In the genomic region with DNA sequence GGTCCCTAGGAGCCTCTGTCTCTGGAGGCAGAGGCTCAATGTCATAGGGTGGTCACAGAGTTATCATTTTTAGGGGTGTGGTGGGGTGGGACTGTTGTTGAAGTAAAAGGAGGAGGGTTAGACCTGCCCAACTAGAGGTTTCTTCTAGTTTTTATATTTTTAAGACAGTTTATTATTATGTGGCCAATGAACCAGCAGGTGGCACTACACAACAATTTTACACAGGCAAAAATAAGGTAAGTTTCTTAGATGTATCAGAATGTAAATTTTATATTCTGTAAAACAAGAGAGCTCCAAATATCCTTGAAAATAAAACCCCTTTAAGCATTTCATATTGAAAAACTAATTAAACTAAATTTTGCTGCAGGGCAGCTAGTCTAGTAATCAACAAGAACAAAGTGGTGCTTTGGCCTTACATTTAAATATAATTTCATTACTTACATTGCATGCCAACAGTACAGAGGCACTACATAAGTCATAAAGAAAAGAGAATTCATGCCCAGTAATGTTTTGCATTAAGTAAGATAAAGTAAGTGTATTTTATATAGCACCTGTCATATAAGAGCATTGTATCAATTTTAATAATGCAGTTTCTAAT, we compare ENCODE assay signal across 8 cellular contexts. TPM values are rescaled to one million over a fixed set of nuclear protein-coding genes. Genes with fewer than 3 reads are reported as not detected.
A peak's percentile ranks its signal among the peaks of the same experiment; 100 is the strongest.
DNase-seq lines count a peak whose midpoint lies in the region; ATAC-seq and TF ChIP-seq lines count a peak whose summit lies in the region.

No MANE protein-coding gene starts in this region.

- H3K9ac ChIP-seq in HCT116 (ENCODE audit: low read length) (no peak overlapping the region), OCI-LY1 (ENCODE audit: low read length) (no peak overlapping the region)

- CTCF ChIA-PET in HCT116 (lab: Charles Lee), result interaction anchor here (0.7 to 1.5 kb wide), 8 partner anchors 13 to 1294 kb away, joined by 3 to 4 read pairs (median 4); no protein-coding TSS in a partner anchor

- H3F3A ChIP-seq in OCI-LY1 (ENCODE audit: insufficient read depth, low read length), result no peaks in the 10 kb centered on the region

- RAD21 ChIA-PET in HCT116 (lab: Charles Lee; ENCODE audit: low non-redundant PET in 1 of 2, low total read pairs in 2 of 2, uncharacterized antibody in 2 of 2, unreplicated experiment in 2 of 2), result no interaction called here

- H3K27me3 Mint-ChIP-seq in chondrocyte (ENCODE audit: low read depth), result no peaks in the 10 kb centered on the region
- H3K27me3 Mint-ChIP-seq in mesothelial cell of epicardium (ENCODE audit: low read depth), result no peaks in the 10 kb centered on the region

- no peaks in the 10 kb centered on the region for H3K9me3 Mint-ChIP-seq in chondrocyte (ENCODE audit: low read depth)
- no peaks in the 10 kb centered on the region for H3K9me3 Mint-ChIP-seq in mesothelial cell of epicardium

- H4K20me1 ChIP-seq in HCT116 (ENCODE audit: insufficient read depth), result no peaks in the 10 kb centered on the region
- no peaks in the 10 kb centered on the region for H4K20me1 ChIP-seq in OCI-LY1 (ENCODE audit: insufficient read depth, low read length)

- H3K9me3 ChIP-seq in HCT116 (ENCODE audit: control insufficient read depth in 1 of 2, insufficient read depth in 1 of 2, low read depth in 1 of 2, low read length in 2 of 2) (no peaks in the 10 kb centered on the region), OCI-LY1 (ENCODE audit: low read length) (no peaks in the 10 kb centered on the region)

- POLR2A ChIA-PET in HCT116 (lab: Charles Lee), result no interaction called here

- no peaks in the 10 kb centered on the region for H3K4me1 ChIP-seq in HCT116 (ENCODE audit: control insufficient read depth in 1 of 2, insufficient read depth in 2 of 2, low read length in 2 of 2)
- no peaks in the 10 kb centered on the region for H3K4me1 ChIP-seq in OCI-LY1 (ENCODE audit: insufficient read depth, low read length, severe bottlenecking)

- no peak overlapping the region for H3K4me3 ChIP-seq in HCT116 (replicated peaks in 1 of 2; ENCODE audit: low read depth in 1 of 2, low read length in 2 of 2)
- H3K4me3 ChIP-seq in OCI-LY1 (ENCODE audit: low read depth, low read length, poor library complexity, severe bottlenecking), result no peak overlapping the region

- TF ChIP-seq RAD21 in HCT116 (IDR thresholded peaks at IDR 0.05; ENCODE audit: low read depth), result peak; percentile 75

- H3K4me1 Mint-ChIP-seq in chondrocyte (ENCODE audit: low read depth) (peaks cover 26% of the 10 kb centered on the region), mesothelial cell of epicardium (peaks cover 3% of the 10 kb centered on the region)

- H3K27ac Mint-ChIP-seq in chondrocyte (ENCODE audit: unreplicated experiment) (no peak overlapping the region), mesothelial cell of epicardium (no peak overlapping the region)

- BruUV-seq in HCT116 (replicated peaks; lab: Mats Ljungman, UMichigan), result no TSS peak

- TF ChIP-seq POLR2A in HCT116 (IDR thresholded peaks at IDR 0.05; ENCODE audit: borderline replicate concordance, extremely low read depth, insufficient read depth, insufficient read length), result no peak

- H3K9me2 ChIP-seq in HCT116 (ENCODE audit: insufficient read depth) (0 out of 2 replicates have a peak, but pooled peaks cover 3% of the 10 kb centered on the region), OCI-LY1 (ENCODE audit: low read depth, low read length) (no peaks in the 10 kb centered on the region)

- H3K4me2 ChIP-seq in HCT116 (ENCODE audit: low read length) (no peak overlapping the region), OCI-LY1 (ENCODE audit: low read length) (no peak overlapping the region)

- H2AFZ ChIP-seq in HCT116 (ENCODE audit: low read depth, low read length, poor library complexity, severe bottlenecking), result no peak overlapping the region
- H2AFZ ChIP-seq in OCI-LY1 (ENCODE audit: low read length), result no peak overlapping the region

- H3K4me3 Mint-ChIP-seq in chondrocyte (ENCODE audit: unreplicated experiment) (no peak overlapping the region), mesothelial cell of epicardium (no peak overlapping the region)

- no peaks in the 10 kb centered on the region for H3K36me3 ChIP-seq in HCT116 (ENCODE audit: control insufficient read depth in 1 of 2, insufficient read depth in 2 of 2, low read length in 2 of 2)
- H3K36me3 ChIP-seq in OCI-LY1 (ENCODE audit: insufficient read depth, low read length), result no peaks in the 10 kb centered on the region

- peaks cover 8% of the 10 kb centered on the region for H3K36me3 Mint-ChIP-seq in chondrocyte (ENCODE audit: low read depth)
- no peaks in the 10 kb centered on the region for H3K36me3 Mint-ChIP-seq in mesothelial cell of epicardium

- ATAC-seq in HCT116, result peak; percentile 64
- ATAC-seq in HG03460 (IDR thresholded peaks at IDR 0.05; ENCODE audit: unreplicated experiment), result no peak

- DNase-seq in NCI-H2227 (lab: John Stamatoyannopoulos, UW; ENCODE audit: unreplicated experiment), result peak; percentile 13
- DNase-seq in NCI-H2227 treated with DMSO at 0.1 percent for 48 hours (lab: John Stamatoyannopoulos, UW), result no peak
- DNase-seq in HCT116 (ENCODE audit: low read depth, low spot score), result peak; percentile 29
- no peak for DNase-seq in chondrocyte (ENCODE audit: low spot score)
- no peak for DNase-seq in mesothelial cell of epicardium (ENCODE audit: low spot score in 2 of 2, unreplicated experiment in 2 of 2)
- no peak for DNase-seq in ureter (ENCODE audit: low spot score)

- intact Hi-C loops in HCT116 (cut with micrococcal nuclease), result loop anchor here (1.0 to 10.0 kb wide), 6 partner anchors 455 to 1465 kb away; no protein-coding TSS in a partner anchor

- H3K27ac ChIP-seq in HCT116 (ENCODE audit: low read depth, low read length), result no peak overlapping the region
- H3K27ac ChIP-seq in OCI-LY1 (ENCODE audit: low read depth, low read length, poor library complexity, severe bottlenecking), result no peak overlapping the region

- peak; percentile 47 to 66 (median 49); a peak in 5 of 6 replicates for TF ChIP-seq CTCF in HCT116 (IDR thresholded peaks at IDR 0.05 in 2 of 3, conservative IDR thresholded peaks at IDR 0.05 in 1 of 3; ENCODE audit: borderline replicate concordance in 1 of 3, insufficient read depth in 1 of 3, low read depth in 2 of 3, low read length in 2 of 3)
- TF ChIP-seq CTCF in OCI-LY1 (IDR thresholded peaks at IDR 0.05; ENCODE audit: low read length), result peak; percentile 57
- TF ChIP-seq CTCF in chondrocyte (IDR thresholded peaks at IDR 0.05), result peak; percentile 92
- peak; percentile 87 for TF ChIP-seq CTCF in mesothelial cell of epicardium (IDR thresholded peaks at IDR 0.05; ENCODE audit: unreplicated experiment)

- H3K27me3 ChIP-seq in HCT116 (ENCODE audit: insufficient read depth, low read length) (no peaks in the 10 kb centered on the region), OCI-LY1 (ENCODE audit: insufficient read depth, low read length) (no peaks in the 10 kb centered on the region; the same call in 1 of the 2 replicates)

- no peaks in the 10 kb centered on the region for H3K79me2 ChIP-seq in HCT116 (ENCODE audit: insufficient read depth, low read length)
- no peaks in the 10 kb centered on the region for H3K79me2 ChIP-seq in OCI-LY1 (ENCODE audit: insufficient read depth, low read length)

TF ChIP-seq in HCT116, 20 proteins besides CTCF, POLR2A, EP300 and RAD21:
- TF ChIP-seq SRF (IDR thresholded peaks at IDR 0.05; ENCODE audit: low read depth), result no peak
- no peak for TF ChIP-seq ELF1 (IDR thresholded peaks at IDR 0.05; ENCODE audit: borderline replicate concordance, low read depth)
- no peak for TF ChIP-seq ZFX (IDR thresholded peaks at IDR 0.05)

RNA-seq across cellular contexts. Expression of gene OVCH1, which starts 22.2 kb away (rescaled TPM):
- total RNA-seq in HCT116 (2021; ENCODE audit: unreplicated experiment) (not detected), chondrocyte (0.20 to 0.89 TPM (median 0.72 TPM) in 3 replicates), mesothelial cell of epicardium (not detected in 3 replicates), ureter (0.18 TPM)
- not detected in 2 replicates for polyA plus RNA-seq in HCT116 (2012)

Comparison
In these comparisons a context has a peak if more than half of its experiments do, and no peak if none do; other contexts are left out.
1. DNase-seq: peak in NCI-H2227 (single experiment) and HCT116 (single experiment); none in NCI-H2227 treated with DMSO at 0.1 percent for 48 hours (single experiment), chondrocyte (single experiment), mesothelial cell of epicardium (0 of 2) and ureter (single experiment).
2. Peak in every context shown above with its lines, with median percentiles within 50 percentile points of each other: CTCF ChIP-seq.